ENCODE assay signal across 1 cellular context in the genomic region with DNA sequence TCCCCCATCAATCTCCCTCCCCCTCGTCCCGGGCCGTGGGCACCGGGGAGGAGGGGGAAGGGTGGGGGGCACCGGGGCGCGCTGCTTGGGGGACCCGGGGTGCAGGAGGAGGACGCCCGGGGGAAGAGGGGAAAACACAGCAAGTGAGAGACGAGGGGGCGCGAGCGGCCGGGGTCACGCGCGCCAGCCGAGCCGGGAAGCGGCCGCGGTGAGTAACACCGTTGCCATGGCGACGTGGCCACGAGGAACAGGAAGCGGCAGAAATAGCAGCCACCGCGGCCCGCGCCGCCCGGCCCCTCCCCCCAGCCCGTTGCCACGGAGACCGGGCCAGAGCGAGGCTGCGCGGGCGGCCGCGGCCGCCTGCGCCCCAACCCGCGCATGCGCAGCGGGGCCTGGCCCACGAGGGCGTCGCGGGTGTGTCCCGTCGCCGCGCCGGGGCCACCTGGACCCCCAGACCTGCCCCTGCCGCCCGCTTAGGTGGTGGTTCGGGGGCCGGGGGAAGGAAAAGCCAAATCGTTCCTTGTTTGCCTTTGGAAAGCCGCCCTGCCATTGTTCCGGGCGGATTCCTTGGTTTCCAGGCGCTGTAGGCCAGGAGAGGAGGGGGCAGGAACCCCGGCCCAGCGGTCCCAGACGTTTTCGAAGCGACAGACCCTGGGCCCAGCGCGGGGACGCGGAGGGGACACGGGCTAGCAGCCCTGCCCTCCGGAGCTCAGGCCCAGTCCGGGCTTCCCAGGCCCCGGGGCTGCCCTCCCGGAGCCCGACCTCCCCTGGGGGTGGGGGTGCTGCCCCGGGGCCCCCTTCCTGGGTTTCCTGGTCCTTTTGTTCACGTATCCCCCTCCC.
TF ChIP-seq lines count a peak whose summit lies in the region.

No MANE protein-coding gene starts in this region.

TF ChIP-seq in HepG2, 621 proteins besides CTCF, POLR2A, EP300 and RAD21 (continued from another document and continues in another):
- TF ChIP-seq, protein P1, sequence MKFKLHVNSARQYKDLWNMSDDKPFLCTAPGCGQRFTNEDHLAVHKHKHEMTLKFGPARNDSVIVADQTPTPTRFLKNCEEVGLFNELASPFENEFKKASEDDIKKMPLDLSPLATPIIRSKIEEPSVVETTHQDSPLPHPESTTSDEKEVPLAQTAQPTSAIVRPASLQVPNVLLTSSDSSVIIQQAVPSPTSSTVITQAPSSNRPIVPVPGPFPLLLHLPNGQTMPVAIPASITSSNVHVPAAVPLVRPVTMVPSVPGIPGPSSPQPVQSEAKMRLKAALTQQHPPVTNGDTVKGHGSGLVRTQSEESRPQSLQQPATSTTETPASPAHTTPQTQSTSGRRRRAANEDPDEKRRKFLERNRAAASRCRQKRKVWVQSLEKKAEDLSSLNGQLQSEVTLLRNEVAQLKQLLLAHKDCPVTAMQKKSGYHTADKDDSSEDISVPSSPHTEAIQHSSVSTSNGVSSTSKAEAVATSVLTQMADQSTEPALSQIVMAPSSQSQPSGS (CRISPR knock-in tag; IDR thresholded peaks at IDR 0.05) = no peak
- TF ChIP-seq NFAT5 (CRISPR knock-in tag; IDR thresholded peaks at IDR 0.05) (no peak), MEIS2 (CRISPR knock-in tag; IDR thresholded peaks at IDR 0.05) (peak; percentile 8), ZC3H13 (CRISPR knock-in tag; IDR thresholded peaks at IDR 0.05) (no peak), TCF12 (IDR thresholded peaks at IDR 0.05) (no peak), TCF12 (CRISPR knock-in tag; IDR thresholded peaks at IDR 0.05) (no peak), GATAD1 (CRISPR knock-in tag; IDR thresholded peaks at IDR 0.05) (no peak; the same call in 1 of the 2 replicates), ZNF891 (CRISPR knock-in tag; IDR thresholded peaks at IDR 0.05) (no peak), ZNF460 (CRISPR knock-in tag; IDR thresholded peaks at IDR 0.05; ENCODE audit: borderline replicate concordance) (no peak), ZNF275 (CRISPR knock-in tag; IDR thresholded peaks at IDR 0.05; ENCODE audit: borderline replicate concordance) (no peak), MIER3 (CRISPR knock-in tag; IDR thresholded peaks at IDR 0.05; ENCODE audit: borderline replicate concordance) (no peak), ZNF770 (CRISPR knock-in tag; IDR thresholded peaks at IDR 0.05) (no peak), ZBTB20 (CRISPR knock-in tag; IDR thresholded peaks at IDR 0.05; ENCODE audit: borderline replicate concordance, low read depth) (no peak), SIX4 (CRISPR knock-in tag; IDR thresholded peaks at IDR 0.05) (no peak), ATAD3A (CRISPR knock-in tag; IDR thresholded peaks at IDR 0.05) (no peak), ZSCAN9 (CRISPR knock-in tag; IDR thresholded peaks at IDR 0.05; ENCODE audit: borderline replicate concordance) (0 out of 2 replicates have a peak, but pooled peaks have one; percentile 11), HOXA7 (CRISPR knock-in tag; IDR thresholded peaks at IDR 0.05) (no peak), CCDC6 (CRISPR knock-in tag; IDR thresholded peaks at IDR 0.05) (no peak), ZNF354B (CRISPR knock-in tag; IDR thresholded peaks at IDR 0.05) (no peak)
- TF ChIP-seq, protein P2, sequence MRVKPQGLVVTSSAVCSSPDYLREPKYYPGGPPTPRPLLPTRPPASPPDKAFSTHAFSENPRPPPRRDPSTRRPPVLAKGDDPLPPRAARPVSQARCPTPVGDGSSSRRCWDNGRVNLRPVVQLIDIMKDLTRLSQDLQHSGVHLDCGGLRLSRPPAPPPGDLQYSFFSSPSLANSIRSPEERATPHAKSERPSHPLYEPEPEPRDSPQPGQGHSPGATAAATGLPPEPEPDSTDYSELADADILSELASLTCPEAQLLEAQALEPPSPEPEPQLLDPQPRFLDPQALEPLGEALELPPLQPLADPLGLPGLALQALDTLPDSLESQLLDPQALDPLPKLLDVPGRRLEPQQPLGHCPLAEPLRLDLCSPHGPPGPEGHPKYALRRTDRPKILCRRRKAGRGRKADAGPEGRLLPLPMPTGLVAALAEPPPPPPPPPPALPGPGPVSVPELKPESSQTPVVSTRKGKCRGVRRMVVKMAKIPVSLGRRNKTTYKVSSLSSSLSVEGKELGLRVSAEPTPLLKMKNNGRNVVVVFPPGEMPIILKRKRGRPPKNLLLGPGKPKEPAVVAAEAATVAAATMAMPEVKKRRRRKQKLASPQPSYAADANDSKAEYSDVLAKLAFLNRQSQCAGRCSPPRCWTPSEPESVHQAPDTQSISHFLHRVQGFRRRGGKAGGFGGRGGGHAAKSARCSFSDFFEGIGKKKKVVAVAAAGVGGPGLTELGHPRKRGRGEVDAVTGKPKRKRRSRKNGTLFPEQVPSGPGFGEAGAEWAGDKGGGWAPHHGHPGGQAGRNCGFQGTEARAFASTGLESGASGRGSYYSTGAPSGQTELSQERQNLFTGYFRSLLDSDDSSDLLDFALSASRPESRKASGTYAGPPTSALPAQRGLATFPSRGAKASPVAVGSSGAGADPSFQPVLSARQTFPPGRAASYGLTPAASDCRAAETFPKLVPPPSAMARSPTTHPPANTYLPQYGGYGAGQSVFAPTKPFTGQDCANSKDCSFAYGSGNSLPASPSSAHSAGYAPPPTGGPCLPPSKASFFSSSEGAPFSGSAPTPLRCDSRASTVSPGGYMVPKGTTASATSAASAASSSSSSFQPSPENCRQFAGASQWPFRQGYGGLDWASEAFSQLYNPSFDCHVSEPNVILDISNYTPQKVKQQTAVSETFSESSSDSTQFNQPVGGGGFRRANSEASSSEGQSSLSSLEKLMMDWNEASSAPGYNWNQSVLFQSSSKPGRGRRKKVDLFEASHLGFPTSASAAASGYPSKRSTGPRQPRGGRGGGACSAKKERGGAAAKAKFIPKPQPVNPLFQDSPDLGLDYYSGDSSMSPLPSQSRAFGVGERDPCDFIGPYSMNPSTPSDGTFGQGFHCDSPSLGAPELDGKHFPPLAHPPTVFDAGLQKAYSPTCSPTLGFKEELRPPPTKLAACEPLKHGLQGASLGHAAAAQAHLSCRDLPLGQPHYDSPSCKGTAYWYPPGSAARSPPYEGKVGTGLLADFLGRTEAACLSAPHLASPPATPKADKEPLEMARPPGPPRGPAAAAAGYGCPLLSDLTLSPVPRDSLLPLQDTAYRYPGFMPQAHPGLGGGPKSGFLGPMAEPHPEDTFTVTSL (CRISPR knock-in tag; IDR thresholded peaks at IDR 0.05; ENCODE audit: borderline replicate concordance) = no peak; the same call in 1 of the 2 replicates
- TF ChIP-seq, protein P3, sequence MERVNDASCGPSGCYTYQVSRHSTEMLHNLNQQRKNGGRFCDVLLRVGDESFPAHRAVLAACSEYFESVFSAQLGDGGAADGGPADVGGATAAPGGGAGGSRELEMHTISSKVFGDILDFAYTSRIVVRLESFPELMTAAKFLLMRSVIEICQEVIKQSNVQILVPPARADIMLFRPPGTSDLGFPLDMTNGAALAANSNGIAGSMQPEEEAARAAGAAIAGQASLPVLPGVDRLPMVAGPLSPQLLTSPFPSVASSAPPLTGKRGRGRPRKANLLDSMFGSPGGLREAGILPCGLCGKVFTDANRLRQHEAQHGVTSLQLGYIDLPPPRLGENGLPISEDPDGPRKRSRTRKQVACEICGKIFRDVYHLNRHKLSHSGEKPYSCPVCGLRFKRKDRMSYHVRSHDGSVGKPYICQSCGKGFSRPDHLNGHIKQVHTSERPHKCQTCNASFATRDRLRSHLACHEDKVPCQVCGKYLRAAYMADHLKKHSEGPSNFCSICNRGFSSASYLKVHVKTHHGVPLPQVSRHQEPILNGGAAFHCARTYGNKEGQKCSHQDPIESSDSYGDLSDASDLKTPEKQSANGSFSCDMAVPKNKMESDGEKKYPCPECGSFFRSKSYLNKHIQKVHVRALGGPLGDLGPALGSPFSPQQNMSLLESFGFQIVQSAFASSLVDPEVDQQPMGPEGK (CRISPR knock-in tag; IDR thresholded peaks at IDR 0.05) = peak; percentile 52
- TF ChIP-seq, protein P4, sequence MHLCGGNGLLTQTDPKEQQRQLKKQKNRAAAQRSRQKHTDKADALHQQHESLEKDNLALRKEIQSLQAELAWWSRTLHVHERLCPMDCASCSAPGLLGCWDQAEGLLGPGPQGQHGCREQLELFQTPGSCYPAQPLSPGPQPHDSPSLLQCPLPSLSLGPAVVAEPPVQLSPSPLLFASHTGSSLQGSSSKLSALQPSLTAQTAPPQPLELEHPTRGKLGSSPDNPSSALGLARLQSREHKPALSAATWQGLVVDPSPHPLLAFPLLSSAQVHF (CRISPR knock-in tag; IDR thresholded peaks at IDR 0.05) = no peak
- TF ChIP-seq, protein P5, sequence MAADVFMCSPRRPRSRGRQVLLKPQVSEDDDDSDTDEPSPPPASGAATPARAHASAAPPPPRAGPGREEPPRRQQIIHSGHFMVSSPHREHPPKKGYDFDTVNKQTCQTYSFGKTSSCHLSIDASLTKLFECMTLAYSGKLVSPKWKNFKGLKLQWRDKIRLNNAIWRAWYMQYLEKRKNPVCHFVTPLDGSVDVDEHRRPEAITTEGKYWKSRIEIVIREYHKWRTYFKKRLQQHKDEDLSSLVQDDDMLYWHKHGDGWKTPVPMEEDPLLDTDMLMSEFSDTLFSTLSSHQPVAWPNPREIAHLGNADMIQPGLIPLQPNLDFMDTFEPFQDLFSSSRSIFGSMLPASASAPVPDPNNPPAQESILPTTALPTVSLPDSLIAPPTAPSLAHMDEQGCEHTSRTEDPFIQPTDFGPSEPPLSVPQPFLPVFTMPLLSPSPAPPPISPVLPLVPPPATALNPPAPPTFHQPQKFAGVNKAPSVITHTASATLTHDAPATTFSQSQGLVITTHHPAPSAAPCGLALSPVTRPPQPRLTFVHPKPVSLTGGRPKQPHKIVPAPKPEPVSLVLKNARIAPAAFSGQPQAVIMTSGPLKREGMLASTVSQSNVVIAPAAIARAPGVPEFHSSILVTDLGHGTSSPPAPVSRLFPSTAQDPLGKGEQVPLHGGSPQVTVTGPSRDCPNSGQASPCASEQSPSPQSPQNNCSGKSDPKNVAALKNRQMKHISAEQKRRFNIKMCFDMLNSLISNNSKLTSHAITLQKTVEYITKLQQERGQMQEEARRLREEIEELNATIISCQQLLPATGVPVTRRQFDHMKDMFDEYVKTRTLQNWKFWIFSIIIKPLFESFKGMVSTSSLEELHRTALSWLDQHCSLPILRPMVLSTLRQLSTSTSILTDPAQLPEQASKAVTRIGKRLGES (CRISPR knock-in tag; IDR thresholded peaks at IDR 0.05; ENCODE audit: borderline replicate concordance) = no peak
- TF ChIP-seq, protein P6, sequence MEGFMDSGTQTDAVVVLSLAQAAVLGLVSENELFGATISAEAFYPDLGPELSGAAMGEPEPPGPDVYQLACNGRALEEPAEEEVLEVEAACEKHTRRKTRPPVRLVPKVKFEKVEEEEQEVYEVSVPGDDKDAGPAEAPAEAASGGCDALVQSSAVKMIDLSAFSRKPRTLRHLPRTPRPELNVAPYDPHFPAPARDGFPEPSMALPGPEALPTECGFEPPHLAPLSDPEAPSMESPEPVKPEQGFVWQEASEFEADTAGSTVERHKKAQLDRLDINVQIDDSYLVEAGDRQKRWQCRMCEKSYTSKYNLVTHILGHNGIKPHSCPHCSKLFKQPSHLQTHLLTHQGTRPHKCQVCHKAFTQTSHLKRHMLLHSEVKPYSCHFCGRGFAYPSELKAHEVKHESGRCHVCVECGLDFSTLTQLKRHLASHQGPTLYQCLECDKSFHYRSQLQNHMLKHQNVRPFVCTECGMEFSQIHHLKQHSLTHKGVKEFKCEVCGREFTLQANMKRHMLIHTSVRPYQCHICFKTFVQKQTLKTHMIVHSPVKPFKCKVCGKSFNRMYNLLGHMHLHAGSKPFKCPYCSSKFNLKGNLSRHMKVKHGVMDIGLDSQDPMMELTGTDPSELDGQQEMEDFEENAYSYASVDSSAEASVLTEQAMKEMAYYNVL (CRISPR knock-in tag; IDR thresholded peaks at IDR 0.05; ENCODE audit: borderline replicate concordance) = 0 out of 2 replicates have a peak, but pooled peaks have one; percentile 22
